Comparison of ENCODE assay signal across 23 cellular contexts in the genomic region with DNA sequence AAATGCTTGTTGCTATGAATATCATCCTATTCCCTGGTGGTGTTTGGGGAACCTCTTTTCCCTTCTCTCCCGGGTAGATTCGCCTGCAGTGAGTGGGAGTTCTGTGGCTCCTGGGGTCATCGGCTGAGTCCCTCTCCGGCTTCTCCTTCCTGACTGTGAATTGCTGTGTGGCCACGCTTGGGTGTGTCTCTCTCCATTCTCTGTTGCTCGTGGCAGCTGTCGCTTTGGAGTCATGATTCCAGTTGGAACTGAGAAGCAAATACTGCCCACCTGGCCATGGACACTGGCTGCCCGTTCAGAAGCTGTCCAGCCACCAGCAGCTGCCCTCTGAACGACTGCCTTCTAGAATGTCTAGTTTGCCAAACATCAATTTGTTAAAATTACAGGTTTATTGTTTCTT.
"Had no signal": no experiment of that assay in that cellular context is flagged by ENCODE, and none has a peak within 500 bp of the region (broad histone marks: within the 10 kb centered on the region; RNA-seq: fewer than 3 reads in every experiment).

No MANE protein-coding gene starts in this region.

- H3K4me3 ChIP-seq: colonic mucosa, esophagus squamous epithelium, hepatocyte, mucosa of descending colon, neural progenitor cell, pancreas, prostate gland, skin epidermis, testis, tibial nerve had no signal

- DNase-seq: cerebellar nuclear complex; colonic mucosa; dermis blood vessel endothelial cell; esophagus squamous epithelium; foreskin fibroblast; head of caudate nucleus; left colon; mammary epithelial cell; mucosa of descending colon; nucleus accumbens; pancreas; stimulated activated CD4-positive, alpha-beta T cell treated with anti-CD3 and anti-CD28 coated beads, Interleukin-2, amount 100 ng/mL, for 24 hours; stimulated activated CD4-positive, alpha-beta T cell treated with anti-CD3 and anti-CD28 coated beads, Interleukin-4, amount 100 ng/mL, for 4 hours; stimulated activated naive B cell treated with anti-CD40 and anti-IgM and Interleukin-4, amounts not matched to agents 10 μg/mL and 1 μg/mL and 100 μg/mL, for 72 hours; stimulated activated naive CD8-positive, alpha-beta T cell treated with anti-CD3 and anti-CD28 coated beads, Interleukin-15, amount 100 ng/mL, for 72 hours; testis had no signal

- H3K27me3 ChIP-seq: colonic mucosa, pancreas, testis, tibial nerve had no signal

- H3K79me2 ChIP-seq: hepatocyte had no signal

- H3K4me1 ChIP-seq: colonic mucosa, prostate gland had no signal

- H3K4me2 ChIP-seq: hepatocyte, neural progenitor cell had no signal

- H3K9me3 ChIP-seq: colonic mucosa, esophagus squamous epithelium, mucosa of descending colon, pancreas, prostate gland, testis, tibial nerve had no signal

- H3K9ac ChIP-seq: neural progenitor cell had no signal

- ATAC-seq: left colon; mucosa of descending colon; natural killer cell treated with Interleukin-12 subunit alpha and Interleukin-12 subunit beta and Interleukin-15 and Interleukin-18, amount 100 ng/mL, for 72 hours; pancreas; sciatic nerve; stimulated activated naive B cell treated with anti-CD40 and anti-IgM and Interleukin-4, amounts not matched to agents 10 μg/mL and 1 μg/mL and 100 μg/mL, for 72 hours; stimulated activated naive CD8-positive, alpha-beta T cell treated with anti-CD3 and anti-CD28 coated beads, Interleukin-15, amount 100 ng/mL, for 72 hours had no signal

- H3K27ac ChIP-seq: colonic mucosa, esophagus squamous epithelium, hepatocyte, neural progenitor cell, pancreas, prostate gland, skin epidermis, testis, tibial nerve had no signal

- H2AFZ ChIP-seq: hepatocyte, neural progenitor cell had no signal

- H3K36me3 ChIP-seq: colonic mucosa, esophagus squamous epithelium, neural progenitor cell, pancreas, prostate gland, tibial nerve had no signal
